ENCODE assay signal across 18 cellular contexts in genomic region chr2:147572622-147573021, GRCh38.
"Had no signal": no experiment of that assay in that cellular context is flagged by ENCODE, and none has a peak within 500 bp of the region (broad histone marks: within the 10 kb centered on the region; RNA-seq: fewer than 3 reads in every experiment).

No MANE protein-coding gene starts in this region.

- H3K4me3 ChIP-seq: cardiac muscle cell, ovary, testis had no signal

- H3K4me1 ChIP-seq: testis had no signal

- H3K36me3 ChIP-seq: cardiac muscle cell, ovary had no signal

- ATAC-seq: left cardiac atrium; naive thymus-derived CD8-positive, alpha-beta T cell; sciatic nerve; stimulated activated memory B cell treated with anti-CD40 and anti-IgM and Interleukin-4, amounts not matched to agents 10 μg/mL and 1 μg/mL and 100 μg/mL, for 72 hours had no signal

- DNase-seq: activated CD4-positive, alpha-beta T cell treated with anti-CD3 and anti-CD28 coated beads, Interleukin-2, amount 10 ng/mL, durations not matched to agents 7 days and 5 days; activated CD8-positive, alpha-beta memory T cell treated with anti-CD3 and anti-CD28 coated beads for 24 hours; activated CD8-positive, alpha-beta memory T cell treated with anti-CD3 and anti-CD28 coated beads, Interleukin-2, amount 50 U/mL, for 48 hours; activated effector memory CD4-positive, alpha-beta T cell treated with anti-CD3 and anti-CD28 coated beads, Interleukin-2, amount 50 U/mL, for 16 hours; activated naive CD4-positive, alpha-beta T cell treated with anti-CD3 and anti-CD28 coated beads, Interleukin-2, amount 50 U/mL, for 16 hours; activated T-cell treated with anti-CD3 and anti-CD28 coated beads, Interleukin-2, amount 50 U/mL, for 48 hours; effector CD8-positive, alpha-beta T cell; foreskin melanocyte; left cardiac atrium; naive thymus-derived CD8-positive, alpha-beta T cell; ovary; T-helper 1 cell; T-helper 9 cell; testis had no signal

- H3K27me3 ChIP-seq: cardiac muscle cell, ovary, testis had no signal

- FAIRE-seq: astrocyte had no signal

- H3K9me3 ChIP-seq: ovary, testis had no signal

- H3K27ac ChIP-seq: cardiac muscle cell, ovary, testis had no signal
